8 cellular contexts compared by ENCODE assay signal in genomic region chr6:157045831-157046454, GRCh38.
A peak's percentile ranks its signal among the peaks of the same experiment; 100 is the strongest.
DNase-seq lines count a peak whose midpoint lies in the region; ATAC-seq, FAIRE-seq and TF ChIP-seq lines count a peak whose summit lies in the region.

No MANE protein-coding gene starts in this region.

- intact Hi-C loops in thyroid gland (cut with DNase I), result no loop called here

- no peaks in the 10 kb centered on the region for H3K27me3 ChIP-seq in Peyer's patch
- no peaks in the 10 kb centered on the region for H3K27me3 ChIP-seq in foreskin keratinocyte
- no peaks in the 10 kb centered on the region for H3K27me3 ChIP-seq in thyroid gland

- no peak for FAIRE-seq in A549 (lab: Jason Lieb, UNC)

- DNase-seq in A549 (ENCODE audit: low read depth in 1 of 2, low spot score in 1 of 2) (peak; percentile 31 to 57), GM13977 (ENCODE audit: low spot score) (no peak), Peyer's patch (no peak), foreskin keratinocyte (peak in 1 of 2 donors; percentile 39), thyroid gland (no peak), SKM-1 (lab: John Stamatoyannopoulos, UW; ENCODE audit: unreplicated experiment) (no peak), NCI-H526 treated with DMSO at 0.1 percent for 48 hours (lab: John Stamatoyannopoulos, UW) (no peak), anterior cingulate cortex (lab: John Stamatoyannopoulos, UW) (no peak)

- WGBS in A549 (ENCODE audit: missing lambda C conversion rate), result 14% methylated on average over 2 of the region's 2 CpGs
- 5 to 8% methylated on average over 2 of the region's 2 CpGs for WGBS in thyroid gland, 2 donors

- peak; percentile 50 for TF ChIP-seq CTCF in A549 (IDR thresholded peaks at IDR 0.05)
- TF ChIP-seq CTCF in GM13977 (IDR thresholded peaks at IDR 0.05; ENCODE audit: extremely low read depth, insufficient read depth, missing control alignments), result peak; percentile 54
- peak in 4 of 6 experiments; percentile 54 to 58 (median 57) for TF ChIP-seq CTCF in Peyer's patch (IDR thresholded peaks at IDR 0.05)
- TF ChIP-seq CTCF in foreskin keratinocyte (conservative IDR thresholded peaks at IDR 0.05), result peak; percentile 80
- peak; percentile 4 to 71 (median 42) for TF ChIP-seq CTCF in thyroid gland (IDR thresholded peaks at IDR 0.05)

- peak; percentile 29 to 35; a peak in 3 of 5 replicates for TF ChIP-seq RAD21 in A549 (conservative IDR thresholded peaks at IDR 0.05 in 1 of 2, IDR thresholded peaks at IDR 0.05 in 1 of 2)

- H3K4me1 ChIP-seq in A549 (no peaks in the 10 kb centered on the region), Peyer's patch (no peaks in the 10 kb centered on the region), foreskin keratinocyte (peaks cover 5% of the 10 kb centered on the region), thyroid gland (peaks cover 28 to 32% of the 10 kb centered on the region in 2 donors)

- H3K36me3 ChIP-seq in Peyer's patch (no peaks in the 10 kb centered on the region), thyroid gland (no peaks in the 10 kb centered on the region)

- in situ Hi-C loops in GM13977 (cut with MboI; ENCODE audit: low pct_unique_long_range_greater_than_20kb, low sequenced_read_pairs, unreplicated experiment), result no loop called here

- TF ChIP-seq POLR2A in A549 (IDR thresholded peaks at IDR 0.05; ENCODE audit: low read length), result no peak
- TF ChIP-seq POLR2A in Peyer's patch (IDR thresholded peaks at IDR 0.05), result no peak
- TF ChIP-seq POLR2A in thyroid gland (IDR thresholded peaks at IDR 0.05), result no peak

- POLR2A ChIA-PET in A549 (lab: Yijun Ruan, JAX), result no interaction called here

- CTCF ChIA-PET in A549 (lab: Yijun Ruan, JAX), result interaction anchor here (0.8 to 2.6 kb wide), 11 partner anchors 9 to 1666 kb away, joined by 3 to 19 read pairs (median 3); no protein-coding TSS in a partner anchor

- H3K9me3 ChIP-seq in A549 (no peaks in the 10 kb centered on the region), Peyer's patch (no peaks in the 10 kb centered on the region), thyroid gland (no peaks in the 10 kb centered on the region)

- peak overlapping the region; percentile 28; the same call in 1 of the 3 replicates for H3K4me2 ChIP-seq in A549

- TF ChIP-seq EP300 in A549 (IDR thresholded peaks at IDR 0.05), result no peak

- no peak overlapping the region for H3K4me3 ChIP-seq in A549
- H3K4me3 ChIP-seq in Peyer's patch, result no peak overlapping the region
- no peak overlapping the region for H3K4me3 ChIP-seq in thyroid gland (replicated peaks in 1 of 3)

- ATAC-seq in A549 (peak; percentile 68 to 83; a peak in 5 of 6 replicates), foreskin keratinocyte (peak; percentile 74)

- H3K27ac ChIP-seq in A549 (no peak overlapping the region), Peyer's patch (no peak overlapping the region), foreskin keratinocyte (no peak overlapping the region), thyroid gland (peak overlapping the region; percentile 1 to 56 (median 5))

TF ChIP-seq in A549, 52 proteins besides CTCF, POLR2A, EP300 and RAD21:
- TF ChIP-seq SMC3 (IDR thresholded peaks at IDR 0.05) (peak; percentile 41; the same call in 2 of the 3 replicates), E2F6 (IDR thresholded peaks at IDR 0.05; ENCODE audit: borderline replicate concordance, low read depth) (no peak)
TF ChIP-seq in A549: peak in this region for 1.

Comparison
In these comparisons a context has a peak if more than half of its experiments do, and no peak if none do; other contexts are left out.
1. DNase-seq: peak in A549 (2 of 2); none in GM13977 (single experiment), Peyer's patch (0 of 3), thyroid gland (0 of 2), SKM-1 (single experiment), NCI-H526 treated with DMSO at 0.1 percent for 48 hours (single experiment) and anterior cingulate cortex (0 of 58).
2. H3K27ac ChIP-seq: peak in thyroid gland (3 of 3); none in A549 (0 of 2), Peyer's patch (0 of 4) and foreskin keratinocyte (single experiment).
3. Peak in every context shown above with its lines, with median percentiles within 50 percentile points of each other: CTCF ChIP-seq.